Comparison of ENCODE assay signal across 8 cellular contexts in the genomic region with DNA sequence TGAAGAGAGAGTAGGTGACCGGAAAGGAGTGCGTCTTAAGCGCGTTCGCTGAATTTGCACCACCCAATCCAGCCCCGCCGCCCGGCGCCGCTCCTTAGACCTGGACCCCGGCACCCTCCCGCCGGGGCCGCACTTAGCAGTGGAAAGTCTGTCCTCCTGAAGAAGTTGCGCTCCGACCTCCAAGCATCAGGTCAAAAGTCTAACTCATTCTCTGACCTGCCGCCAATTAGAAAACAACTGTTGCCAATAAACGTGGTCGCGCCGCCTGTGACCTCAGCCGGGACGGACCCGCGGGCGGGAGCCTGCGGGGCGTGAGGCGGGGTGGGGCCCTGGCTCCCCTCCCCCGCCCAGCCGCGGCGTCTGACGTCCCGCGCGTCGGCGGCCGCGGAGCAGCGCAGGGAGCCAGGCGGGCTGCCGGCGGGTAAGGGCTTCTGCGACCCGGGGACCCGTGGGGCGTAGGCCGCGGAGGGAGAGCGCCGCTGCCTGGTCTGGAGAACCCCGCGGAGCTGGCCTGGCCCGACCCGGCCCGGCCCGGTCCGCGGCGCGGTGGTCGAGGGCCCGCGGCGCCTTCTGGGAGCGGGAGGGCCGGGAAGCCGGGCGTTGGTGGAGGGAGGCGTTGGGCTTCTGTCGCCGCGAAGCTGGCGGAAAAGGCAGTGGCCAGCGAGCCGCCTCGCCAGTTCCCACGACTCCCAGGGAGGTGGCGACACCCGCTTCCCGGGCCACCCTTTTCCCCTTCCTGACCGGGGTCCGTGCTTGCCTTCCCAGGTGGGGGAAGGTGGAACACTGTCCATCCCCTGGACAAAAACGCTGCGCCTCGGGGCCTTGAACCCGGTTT. TPM values are rescaled to one million over a fixed set of nuclear protein-coding genes. Genes with fewer than 3 reads are reported as not detected.
A peak's percentile ranks its signal among the peaks of the same experiment; 100 is the strongest.
DNase-seq lines count a peak whose midpoint lies in the region; ATAC-seq and TF ChIP-seq lines count a peak whose summit lies in the region.

A gene with protein sequence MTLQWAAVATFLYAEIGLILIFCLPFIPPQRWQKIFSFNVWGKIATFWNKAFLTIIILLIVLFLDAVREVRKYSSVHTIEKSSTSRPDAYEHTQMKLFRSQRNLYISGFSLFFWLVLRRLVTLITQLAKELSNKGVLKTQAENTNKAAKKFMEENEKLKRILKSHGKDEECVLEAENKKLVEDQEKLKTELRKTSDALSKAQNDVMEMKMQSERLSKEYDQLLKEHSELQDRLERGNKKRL (plus strand): TSS at position 366 of the 835 bp plus-strand sequence. CDS start 527 bp downstream, outside the sequence.

- no peaks in the 10 kb centered on the region for H3K9me3 Mint-ChIP-seq in activated CD4-positive, alpha-beta memory T cell treated with anti-CD3 and anti-CD28 coated beads, Interleukin-2, amount 10 ng/mL, durations not matched to agents 7 days and 5 days

- ATAC-seq in HG03354 (IDR thresholded peaks at IDR 0.05; ENCODE audit: poor library complexity, severe bottlenecking, unreplicated experiment), result peak; percentile 92
- ATAC-seq in lung (ENCODE audit: insufficient read depth, low FRiP score), result peak; percentile 98

- DNase-seq in C1 segment of cervical spinal cord (lab: John Stamatoyannopoulos, UW) (peak in 13 of 14 donors; percentile 39 to 88 (median 78)), NCI-H748 treated with DMSO at 0.1 percent for 48 hours (lab: John Stamatoyannopoulos, UW) (peak; percentile 43), lung (ENCODE audit: low spot score) (peak; percentile 68)
- peak; percentile 74 for DNase-seq in activated CD4-positive, alpha-beta memory T cell treated with anti-CD3 and anti-CD28 coated beads, Interleukin-2, amount 10 ng/mL, durations not matched to agents 7 days and 5 days
- peak; percentile 53 for DNase-seq in effector CD4-positive, alpha-beta T cell
- peak; percentile 37 to 54 (median 45) for DNase-seq in stimulated activated CD4-positive, alpha-beta T cell treated with anti-CD3 and anti-CD28 coated beads, TNF-alpha, amount 100 ng/mL, for 4 hours (ENCODE audit: low read depth in 3 of 3)

- H3K4me3 Mint-ChIP-seq in activated CD4-positive, alpha-beta memory T cell treated with anti-CD3 and anti-CD28 coated beads, Interleukin-2, amount 10 ng/mL, durations not matched to agents 7 days and 5 days, result peak within 1 kb of the TSS; percentile 87

- TF ChIP-seq CTCF in lung (IDR thresholded peaks at IDR 0.05; ENCODE audit: control extremely low read depth, extremely low read depth), result no peak

- peak within 1 kb of the TSS; percentile 87 for H3K4me3 ChIP-seq in lung

- 1% methylated on average over 57 to 89 of the region's 89 CpGs for WGBS in lung, 2 donors

- TF ChIP-seq POLR2A in GM19099 (IDR thresholded peaks at IDR 0.05; ENCODE audit: extremely low read depth, insufficient read length, low read depth), result peak; percentile 83

- H3K36me3 ChIP-seq in lung (ENCODE audit: control insufficient read depth in 2 of 2, insufficient read depth in 2 of 2, low read length in 2 of 2), result peaks cover 0 to 9% of the 10 kb centered on the region in 2 donors

- H3K27me3 ChIP-seq in lung (ENCODE audit: control insufficient read depth, insufficient read depth), result no peaks in the 10 kb centered on the region

- peaks cover 32% of the 10 kb centered on the region for H3K4me1 Mint-ChIP-seq in activated CD4-positive, alpha-beta memory T cell treated with anti-CD3 and anti-CD28 coated beads, Interleukin-2, amount 10 ng/mL, durations not matched to agents 7 days and 5 days

- H3K9me3 ChIP-seq in lung (ENCODE audit: control insufficient read depth in 2 of 2, insufficient read depth in 1 of 2, low read length in 1 of 2), result no peaks in the 10 kb centered on the region

- H3K27ac ChIP-seq in lung (ENCODE audit: low read depth in 1 of 2, low read length in 1 of 2), result peak within 1 kb of the TSS; percentile 98 to 100

- H3K27me3 Mint-ChIP-seq in activated CD4-positive, alpha-beta memory T cell treated with anti-CD3 and anti-CD28 coated beads, Interleukin-2, amount 10 ng/mL, durations not matched to agents 7 days and 5 days, result no peaks in the 10 kb centered on the region

- CTCF ChIA-PET in activated CD4-positive, alpha-beta memory T cell treated with anti-CD3 and anti-CD28 coated beads, Interleukin-2, amount 10 ng/mL, durations not matched to agents 7 days and 5 days (lab: Charles Lee), result interaction anchor here (1.0 to 1.7 kb wide), 4 partner anchors 10 to 163 kb away, joined by 3 to 11 read pairs (median 4); a partner anchor contains a TSS

- peaks cover 21% of the 10 kb centered on the region for H3K36me3 Mint-ChIP-seq in activated CD4-positive, alpha-beta memory T cell treated with anti-CD3 and anti-CD28 coated beads, Interleukin-2, amount 10 ng/mL, durations not matched to agents 7 days and 5 days (ENCODE audit: low read depth)

- POLR2A ChIA-PET in activated CD4-positive, alpha-beta memory T cell treated with anti-CD3 and anti-CD28 coated beads, Interleukin-2, amount 10 ng/mL, durations not matched to agents 7 days and 5 days (lab: Charles Lee), result interaction anchor here (0.6 to 2.3 kb wide), 10 partner anchors 11 to 164 kb away, joined by 3 to 32 read pairs (median 5); a partner anchor contains a TSS

- peaks cover 0 to 8% of the 10 kb centered on the region in 2 donors for H3K4me1 ChIP-seq in lung (ENCODE audit: control insufficient read depth in 2 of 2, insufficient read depth in 2 of 2, low read length in 2 of 2)

- H3K27ac Mint-ChIP-seq in activated CD4-positive, alpha-beta memory T cell treated with anti-CD3 and anti-CD28 coated beads, Interleukin-2, amount 10 ng/mL, durations not matched to agents 7 days and 5 days, result peak within 1 kb of the TSS; percentile 82

RNA-seq across cellular contexts. Expression of the gene that starts here (rescaled TPM):
- total RNA-seq in activated CD4-positive, alpha-beta memory T cell treated with anti-CD3 and anti-CD28 coated beads, Interleukin-2, amount 10 ng/mL, durations not matched to agents 7 days and 5 days, result 10 to 100 TPM; 49.1 to 52.5 TPM
- 100 to 1,000 TPM in 1 of 2 donors, 10 to 100 TPM in 1; 49.0 to 109 TPM for total RNA-seq in lung
- polyA plus RNA-seq in lung, result 10 to 100 TPM; 49.9 to 51.0 TPM

Comparison
In these comparisons a context has a peak if more than half of its experiments do, and no peak if none do; other contexts are left out.
1. Peak in every context shown above with its lines: DNase-seq, ATAC-seq, H3K4me3 ChIP-seq and H3K27ac ChIP-seq.